29 cellular contexts compared by ENCODE assay signal in genomic region chr11:78807351-78807750, GRCh38.
"Had no signal": no experiment of that assay in that cellular context is flagged by ENCODE, and none has a peak within 500 bp of the region (broad histone marks: within the 10 kb centered on the region; RNA-seq: fewer than 3 reads in every experiment).

No MANE protein-coding gene starts in this region.

- H3K36me3 ChIP-seq: ascending aorta, breast epithelium, cardiac muscle cell, colonic mucosa, gastrocnemius medialis, heart left ventricle had no signal

- ATAC-seq: activated CD4-positive, alpha-beta T cell treated with anti-CD3 and anti-CD28 coated beads for 36 hours; activated naive CD4-positive, alpha-beta T cell treated with anti-CD3 and anti-CD28 coated beads, Interleukin-2, amount 50 U/mL, for 72 hours; activated T-cell treated with anti-CD3 and anti-CD28 coated beads, Interleukin-2, amount 50 U/mL, for 72 hours; esophagus mucosa; foreskin keratinocyte; gastrocnemius medialis; heart left ventricle had no signal

- H3K4me1 ChIP-seq: breast epithelium, foreskin keratinocyte, gastrocnemius medialis had no signal

- H3K27ac ChIP-seq: ascending aorta, breast epithelium, cardiac muscle cell, colonic mucosa, dorsolateral prefrontal cortex, foreskin keratinocyte, gastrocnemius medialis had no signal

- H3K27me3 ChIP-seq: ascending aorta, breast epithelium, cardiac muscle cell, colonic mucosa, dorsolateral prefrontal cortex, foreskin keratinocyte, gastrocnemius medialis, heart left ventricle had no signal

- H3K9me3 ChIP-seq: ascending aorta, breast epithelium, colonic mucosa, gastrocnemius medialis, heart left ventricle had no signal

- H3K4me3 ChIP-seq: ascending aorta, breast epithelium, cardiac muscle cell, colonic mucosa, dorsolateral prefrontal cortex, gastrocnemius medialis, heart left ventricle had no signal

- DNase-seq: activated CD4-positive, alpha-beta memory T cell treated with anti-CD3 and anti-CD28 coated beads, Interleukin-2, amount 10 ng/mL, durations not matched to agents 7 days and 5 days; activated CD4-positive, alpha-beta T cell treated with anti-CD3 and anti-CD28 coated beads for 36 hours; activated CD4-positive, alpha-beta T cell treated with anti-CD3 and anti-CD28 coated beads, Interleukin-2, amount 10 ng/mL, durations not matched to agents 24 days and 14 days; activated CD4-positive, CD25-positive, alpha-beta regulatory T cell; activated CD4-positive, CD25-positive, alpha-beta regulatory T cell treated with anti-CD3 and anti-CD28 coated beads, Interleukin-2, amount 50 U/mL, for 72 hours; activated CD8-positive, alpha-beta memory T cell treated with anti-CD3 and anti-CD28 coated beads, Interleukin-2, amount 50 U/mL, for 48 hours; activated gamma-delta T cell; activated naive CD4-positive, alpha-beta T cell; activated naive CD4-positive, alpha-beta T cell treated with anti-CD3 and anti-CD28 coated beads, Interleukin-2, amount 10 ng/mL, durations not matched to agents 7 days and 5 days; activated naive CD8-positive, alpha-beta T cell treated with anti-CD3 and anti-CD28 coated beads, Interleukin-2, amount 10 ng/mL, durations not matched to agents 7 days and 5 days; activated T-cell treated with anti-CD3 and anti-CD28 coated beads for 4 hours; activated T-cell treated with anti-CD3 and anti-CD28 coated beads, Interleukin-2, amount 50 U/mL, for 24 hours; activated T-cell treated with anti-CD3 and anti-CD28 coated beads, Interleukin-2, amount 50 U/mL, for 72 hours; central memory CD4-positive, alpha-beta T cell; cerebellar nuclear complex; colonic mucosa; dorsolateral prefrontal cortex; effector memory CD4-positive, alpha-beta T cell; endodermal cell; foreskin keratinocyte; gastrocnemius medialis; glutamatergic neuron; heart left ventricle; T-helper 2 cell had no signal
